17 cellular contexts compared by ENCODE assay signal in genomic region chr2:177217247-177217843, GRCh38. TPM values are rescaled to one million over a fixed set of nuclear protein-coding genes. Genes with fewer than 3 reads are reported as not detected.
A peak's percentile ranks its signal among the peaks of the same experiment; 100 is the strongest.
DNase-seq lines count a peak whose midpoint lies in the region; ATAC-seq, FAIRE-seq and TF ChIP-seq lines count a peak whose summit lies in the region.
"Had no signal": no experiment of that assay in that cellular context is flagged by ENCODE, and none has a peak within 500 bp of the region (broad histone marks: within the 10 kb centered on the region; RNA-seq: fewer than 3 reads in every experiment).

No MANE protein-coding gene starts in this region.

- H3K27me3 Mint-ChIP-seq in T-helper 2 cell treated with Interferon-gamma antibody and Interleukin-4, amounts not matched to agents 5 μg/mL and 100 μg/mL, for 36 hours (ENCODE audit: low read depth): peaks cover under 1% of the 10 kb centered on the region
- H3K27me3 Mint-ChIP-seq in GM23338 (ENCODE audit: insufficient read depth, low read depth, poor library complexity) (peaks cover 23% of the 10 kb centered on the region), astrocyte (ENCODE audit: low read depth, unreplicated experiment) (no peaks in the 10 kb centered on the region)
- H3K27me3 Mint-ChIP-seq: dendritic cell treated with granulocyte-macrophage colony-stimulating factor and Interleukin-4, amounts not matched to agents 40 ng/mL and 50 ng/mL, for 4 days had no signal

- H4K20me1 ChIP-seq in GM23338 (replicated peaks; ENCODE audit: insufficient read depth) (peaks cover 31% of the 10 kb centered on the region), astrocyte (ENCODE audit: insufficient read depth, low read length) (peaks cover 78% of the 10 kb centered on the region), osteoblast (ENCODE audit: insufficient read depth, low read length) (peaks cover 44% of the 10 kb centered on the region)

- H3K4me2 ChIP-seq in GM23338 (0 out of 2 replicates have a peak overlapping the region, but pooled peaks have one; percentile 36), astrocyte (ENCODE audit: low read length) (no peak overlapping the region), osteoblast (ENCODE audit: insufficient read depth, low read length) (no peak overlapping the region)

- peaks cover 35% of the 10 kb centered on the region for H3K4me1 Mint-ChIP-seq in T-helper 2 cell treated with Interferon-gamma antibody and Interleukin-4, amounts not matched to agents 5 μg/mL and 100 μg/mL, for 36 hours (ENCODE audit: low read depth)
- H3K4me1 Mint-ChIP-seq in GM23338: peaks cover 54% of the 10 kb centered on the region
- H3K4me1 Mint-ChIP-seq in astrocyte (ENCODE audit: low read depth, unreplicated experiment): peaks cover 36% of the 10 kb centered on the region

- H3K4me1 ChIP-seq in GM23338 (ENCODE audit: insufficient read depth) (peaks cover 27% of the 10 kb centered on the region), astrocyte (ENCODE audit: insufficient read depth, low read length) (peaks cover 7% of the 10 kb centered on the region), osteoblast (ENCODE audit: insufficient read depth, low read length) (peaks cover 15% of the 10 kb centered on the region)

- H3K27me3 ChIP-seq in GM23338 (ENCODE audit: insufficient read depth) (no peaks in the 10 kb centered on the region), astrocyte (ENCODE audit: insufficient read depth, low read length) (no peaks in the 10 kb centered on the region), osteoblast (ENCODE audit: insufficient read depth, low read length) (no peaks in the 10 kb centered on the region)
- H3K27me3 ChIP-seq: ascending aorta, uterus had no signal

- H3K4me3 Mint-ChIP-seq in T-helper 2 cell treated with Interferon-gamma antibody and Interleukin-4, amounts not matched to agents 5 μg/mL and 100 μg/mL, for 36 hours: peak overlapping the region; percentile 12
- 0 out of 3 replicates have a peak overlapping the region, but pooled peaks have one; percentile 19 for H3K4me3 Mint-ChIP-seq in GM23338
- H3K4me3 Mint-ChIP-seq in astrocyte (ENCODE audit: unreplicated experiment): peak overlapping the region; percentile 68
- H3K4me3 Mint-ChIP-seq: dendritic cell treated with granulocyte-macrophage colony-stimulating factor and Interleukin-4, amounts not matched to agents 40 ng/mL and 50 ng/mL, for 4 days had no signal

- no peak for TF ChIP-seq CTCF in GM23338 (conservative IDR thresholded peaks at IDR 0.05; ENCODE audit: low read depth in 2 of 2)
- no peak for TF ChIP-seq CTCF in astrocyte (IDR thresholded peaks at IDR 0.05; ENCODE audit: insufficient read depth, low read depth, low read length)
- no peak for TF ChIP-seq CTCF in osteoblast (IDR thresholded peaks at IDR 0.05; ENCODE audit: extremely low read depth, low read depth, low read length)

- H2AFZ ChIP-seq in GM23338: no peak overlapping the region
- H2AFZ ChIP-seq in astrocyte (ENCODE audit: low read depth, low read length): no peak overlapping the region
- H2AFZ ChIP-seq in osteoblast (ENCODE audit: low read length): no peak overlapping the region

- H3K27ac ChIP-seq in GM23338 (ENCODE audit: low read depth) (peak overlapping the region; percentile 52; the same call in 1 of the 2 replicates), astrocyte (ENCODE audit: low read depth, low read length) (no peak overlapping the region), osteoblast (ENCODE audit: low read depth, low read length) (peak overlapping the region; percentile 5)
- H3K27ac ChIP-seq: ascending aorta, uterus had no signal

- H3K36me3 Mint-ChIP-seq in T-helper 2 cell treated with Interferon-gamma antibody and Interleukin-4, amounts not matched to agents 5 μg/mL and 100 μg/mL, for 36 hours (ENCODE audit: low read depth): peaks cover 81% of the 10 kb centered on the region
- H3K36me3 Mint-ChIP-seq in GM23338 (ENCODE audit: low read depth): peaks cover 92% of the 10 kb centered on the region
- peaks cover 25% of the 10 kb centered on the region for H3K36me3 Mint-ChIP-seq in astrocyte (ENCODE audit: low read depth, unreplicated experiment)

- H3K9me3 ChIP-seq in astrocyte (ENCODE audit: insufficient read depth, low read depth, low read length): no peaks in the 10 kb centered on the region
- H3K9me3 ChIP-seq in osteoblast (ENCODE audit: low read depth, low read length): no peaks in the 10 kb centered on the region
- H3K9me3 ChIP-seq: ascending aorta, uterus had no signal

- no peak for DNase-seq in T-helper 2 cell treated with Interferon-gamma antibody and Interleukin-4, amounts not matched to agents 5 μg/mL and 100 μg/mL, for 36 hours (ENCODE audit: low spot score)
- DNase-seq in T-helper 2 cell (no peak), GM23338 (ENCODE audit: low spot score) (no peak), astrocyte (ENCODE audit: low read depth) (no peak), osteoblast (ENCODE audit: insufficient read length, low spot score, missing footprints) (no peak), EL (no peak), amygdala (lab: John Stamatoyannopoulos, UW) (no peak), SHP77 treated with DMSO at 0.1 percent for 48 hours (lab: John Stamatoyannopoulos, UW) (no peak)
- DNase-seq: GOT3; hypothalamus; SHP77; stimulated activated CD4-positive, alpha-beta T cell treated with anti-CD3 and anti-CD28 coated beads, Interleukin-4, amount 100 ng/mL, for 4 hours; uterus had no signal

- H3K27ac Mint-ChIP-seq in T-helper 2 cell treated with Interferon-gamma antibody and Interleukin-4, amounts not matched to agents 5 μg/mL and 100 μg/mL, for 36 hours: peak overlapping the region; percentile 36
- H3K27ac Mint-ChIP-seq in GM23338 (peak overlapping the region; percentile 52; the same call in 1 of the 2 replicates), astrocyte (ENCODE audit: unreplicated experiment) (peak overlapping the region; percentile 58)
- H3K27ac Mint-ChIP-seq: dendritic cell treated with granulocyte-macrophage colony-stimulating factor and Interleukin-4, amounts not matched to agents 40 ng/mL and 50 ng/mL, for 4 days had no signal

- no peaks in the 10 kb centered on the region for H3K9me2 ChIP-seq in GM23338 (ENCODE audit: insufficient read depth)

- H3F3A ChIP-seq in GM23338 (replicated peaks; ENCODE audit: low read depth): peaks cover 7% of the 10 kb centered on the region; the same call in 1 of the 2 replicates

- H3K4me3 ChIP-seq in GM23338: no peak overlapping the region
- H3K4me3 ChIP-seq in astrocyte (ENCODE audit: insufficient read depth, low read depth, low read length): no peak overlapping the region
- H3K4me3 ChIP-seq in osteoblast (ENCODE audit: insufficient read depth, low read length): no peak overlapping the region
- H3K4me3 ChIP-seq: ascending aorta, uterus had no signal

- no peak for ATAC-seq in GM23338
- ATAC-seq: sciatic nerve had no signal

- peaks cover 57% of the 10 kb centered on the region for H3K79me2 ChIP-seq in GM23338 (replicated peaks; ENCODE audit: insufficient read depth)
- peaks cover 64% of the 10 kb centered on the region for H3K79me2 ChIP-seq in astrocyte (ENCODE audit: insufficient read depth, low read length)
- peaks cover 65% of the 10 kb centered on the region for H3K79me2 ChIP-seq in osteoblast (ENCODE audit: insufficient read depth, low read length)

- FAIRE-seq in astrocyte (lab: Jason Lieb, UNC): no peak
- FAIRE-seq: D721Med had no signal

- H3K9ac ChIP-seq in astrocyte (ENCODE audit: low read length): no peak overlapping the region

- peaks cover 52% of the 10 kb centered on the region for H3K36me3 ChIP-seq in GM23338 (ENCODE audit: insufficient read depth)
- H3K36me3 ChIP-seq in astrocyte (ENCODE audit: insufficient read depth, low read length): peaks cover 55% of the 10 kb centered on the region
- H3K36me3 ChIP-seq in osteoblast (ENCODE audit: insufficient read depth, low read length): peaks cover 73% of the 10 kb centered on the region
- H3K36me3 ChIP-seq: uterus had no signal

- H3K9me3 Mint-ChIP-seq in T-helper 2 cell treated with Interferon-gamma antibody and Interleukin-4, amounts not matched to agents 5 μg/mL and 100 μg/mL, for 36 hours: no peaks in the 10 kb centered on the region
- H3K9me3 Mint-ChIP-seq in GM23338 (peaks cover 2% of the 10 kb centered on the region; the same call in 1 of the 3 replicates), astrocyte (ENCODE audit: unreplicated experiment) (no peaks in the 10 kb centered on the region)
- H3K9me3 Mint-ChIP-seq: dendritic cell treated with granulocyte-macrophage colony-stimulating factor and Interleukin-4, amounts not matched to agents 40 ng/mL and 50 ng/mL, for 4 days had no signal

TF ChIP-seq in GM23338, 12 proteins besides CTCF, POLR2A, EP300 and RAD21:
- TF ChIP-seq EZH2phosphoT487 (IDR thresholded peaks at IDR 0.05; ENCODE audit: unreplicated experiment) (no peak), ZNF331 (CRISPR knock-in tag; IDR thresholded peaks at IDR 0.05; ENCODE audit: low read depth) (no peak)

RNA-seq across cellular contexts. Expression of gene HNRNPA3, which starts 4.8 kb away (rescaled TPM):
- 151 and 158 TPM in 2 replicates for total RNA-seq in GM23338 (2014; rRNA removed; shearing (Covaris generic))
- polyA plus RNA-seq in GM23338 (2016; fragmentation: Nextera tagmentation; extraction: Ambion mirVana): 290 and 376 TPM in 2 replicates
- total RNA-seq in astrocyte: 147 and 184 TPM in 2 replicates
- 19.7 and 21.4 TPM in 2 replicates for total RNA-seq in osteoblast

RNA-seq across cellular contexts. Expression of gene NFE2L2, which starts 47.2 kb away (rescaled TPM):
- 28.0 and 35.0 TPM in 2 replicates for total RNA-seq in GM23338 (2014; rRNA removed; shearing (Covaris generic))
- polyA plus RNA-seq in GM23338 (2016; fragmentation: Nextera tagmentation; extraction: Ambion mirVana): 37.8 and 39.1 TPM in 2 replicates
- total RNA-seq in astrocyte (81.0 and 83.3 TPM in 2 replicates), osteoblast (84.3 and 91.9 TPM in 2 replicates)

Comparison
In these comparisons a context has a peak if more than half of its experiments do, and no peak if none do; other contexts are left out.
1. H3K4me3 Mint-ChIP-seq: peak in every context shown above with its lines; median percentile 68 in astrocyte; 19 in GM23338; 12 in T-helper 2 cell treated with Interferon-gamma antibody and Interleukin-4, amounts not matched to agents 5 μg/mL and 100 μg/mL, for 36 hours.